Comparison of ENCODE assay signal across 9 cellular contexts in the genomic region with DNA sequence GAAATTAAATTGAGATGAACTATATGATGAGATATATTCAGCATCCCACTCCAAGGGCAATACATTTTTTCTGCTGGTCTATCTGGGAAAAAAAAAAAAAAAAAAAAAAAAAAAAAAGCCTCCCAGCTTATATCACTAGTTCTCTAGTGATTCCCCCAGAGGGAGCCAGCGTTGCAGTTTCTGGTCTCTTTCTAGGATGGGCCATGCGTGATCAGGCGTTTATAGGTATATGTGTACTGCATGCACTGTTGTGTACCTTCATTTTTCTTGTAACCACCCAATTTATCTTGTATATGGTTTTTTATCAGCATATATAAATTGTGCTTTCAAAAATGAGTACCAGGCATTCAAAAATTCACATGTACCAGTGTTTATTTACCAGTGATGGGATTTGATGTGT. TPM values are rescaled to one million over a fixed set of nuclear protein-coding genes. Genes with fewer than 3 reads are reported as not detected.
DNase-seq lines count a peak whose midpoint lies in the region; ATAC-seq, FAIRE-seq and TF ChIP-seq lines count a peak whose summit lies in the region.
"Had no signal": no experiment of that assay in that cellular context is flagged by ENCODE, and none has a peak within 500 bp of the region (broad histone marks: within the 10 kb centered on the region; RNA-seq: fewer than 3 reads in every experiment).

No MANE protein-coding gene starts in this region.

- H3K4me3 ChIP-seq in GM23248 (no peak overlapping the region), NT2/D1 (ENCODE audit: insufficient read length, low read depth) (no peak overlapping the region), foreskin fibroblast (ENCODE audit: low read depth in 1 of 2, low read length in 2 of 2) (no peak overlapping the region), colonic mucosa (no peak overlapping the region)
- H3K4me3 ChIP-seq: skin epidermis had no signal

- H4K20me1 ChIP-seq in GM23248 (ENCODE audit: insufficient read depth): no peaks in the 10 kb centered on the region

- ATAC-seq in GM18520 (IDR thresholded peaks at IDR 0.05; ENCODE audit: unreplicated experiment) (no peak), GM19324 (IDR thresholded peaks at IDR 0.05; ENCODE audit: low FRiP score, unreplicated experiment) (no peak)

- peaks cover 46% of the 10 kb centered on the region for H3K27me3 ChIP-seq in GM23248 (replicated peaks; ENCODE audit: insufficient read depth)
- no peaks in the 10 kb centered on the region for H3K27me3 ChIP-seq in NT2/D1 (ENCODE audit: insufficient read depth, insufficient read length)
- no peaks in the 10 kb centered on the region for H3K27me3 ChIP-seq in colonic mucosa

- H2AFZ ChIP-seq in GM23248: no peak overlapping the region

- FAIRE-seq in D721Med (lab: Jason Lieb, UNC): no peak

- H3K9me2 ChIP-seq in GM23248 (ENCODE audit: insufficient read depth): no peaks in the 10 kb centered on the region

- peak; percentile 35 for DNase-seq in D721Med (ENCODE audit: insufficient read length, low spot score)
- DNase-seq in GM23248: peak; percentile 66
- peak; percentile 43 for DNase-seq in NT2/D1 (ENCODE audit: low read depth, low spot score)
- no peak for DNase-seq in foreskin fibroblast
- no peak for DNase-seq in colonic mucosa
- DNase-seq in activated naive CD4-positive, alpha-beta T cell treated with anti-CD3 and anti-CD28 coated beads, Interleukin-2, amount 50 U/mL, for 16 hours: no peak

- no peak overlapping the region for H3K4me2 ChIP-seq in GM23248 (ENCODE audit: unreplicated experiment)

- 16% methylated on average over 3 of the region's 3 CpGs for WGBS in GM23248 (ENCODE audit: low coverage in 1 of 2, low lambda C conversion rate in 2 of 2, missing lambda C conversion rate in 2 of 2), 2 experiments

- H3K27ac ChIP-seq in GM23248 (no peak overlapping the region), colonic mucosa (no peak overlapping the region)
- H3K27ac ChIP-seq: skin epidermis had no signal

- H3K36me3 ChIP-seq in GM23248 (ENCODE audit: low read depth) (no peaks in the 10 kb centered on the region), NT2/D1 (ENCODE audit: insufficient read depth, insufficient read length, low read length) (no peaks in the 10 kb centered on the region), colonic mucosa (no peaks in the 10 kb centered on the region)

- H3K79me2 ChIP-seq in GM23248 (ENCODE audit: insufficient read depth): no peaks in the 10 kb centered on the region

- no peaks in the 10 kb centered on the region for H3K4me1 ChIP-seq in GM23248 (ENCODE audit: insufficient read depth)
- H3K4me1 ChIP-seq in NT2/D1 (ENCODE audit: insufficient read depth, insufficient read length): no peaks in the 10 kb centered on the region
- no peaks in the 10 kb centered on the region for H3K4me1 ChIP-seq in colonic mucosa

- no peaks in the 10 kb centered on the region for H3K9me3 ChIP-seq in GM23248 (ENCODE audit: low read depth)
- no peaks in the 10 kb centered on the region for H3K9me3 ChIP-seq in NT2/D1 (ENCODE audit: insufficient read depth, low read length)
- no peaks in the 10 kb centered on the region for H3K9me3 ChIP-seq in colonic mucosa

- in situ Hi-C loops in GM23248 (cut with MboI): no loop called here

- TF ChIP-seq CTCF in D721Med (IDR thresholded peaks at IDR 0.05; ENCODE audit: insufficient read depth, missing control alignments) (peak; percentile 33), foreskin fibroblast (IDR thresholded peaks at IDR 0.05; ENCODE audit: low read depth, low read length) (peak; percentile 40), colonic mucosa (IDR thresholded peaks at IDR 0.05) (no peak)

- H3F3A ChIP-seq in GM23248 (ENCODE audit: insufficient read depth): no peaks in the 10 kb centered on the region

- H3K9ac ChIP-seq in GM23248 (no peak overlapping the region), NT2/D1 (ENCODE audit: insufficient read length, low read depth) (no peak overlapping the region), colonic mucosa (ENCODE audit: low read depth in 2 of 2, low read length in 2 of 2) (no peak overlapping the region)

- intact Hi-C loops in colonic mucosa (cut with DNase I): no loop called here

RNA-seq across cellular contexts. Expression of a gene that starts 35.1 kb away (rescaled TPM):
- total RNA-seq in GM23248 (2014; rRNA removed; shearing (Covaris generic)): not detected in 2 replicates
- not detected in 2 replicates for polyA plus RNA-seq in GM23248 (2016; fragmentation: Nextera tagmentation; extraction: Ambion mirVana)
- not detected for total RNA-seq in colonic mucosa

Comparison
In these comparisons a context has a peak if more than half of its experiments do, and no peak if none do; other contexts are left out.
1. DNase-seq: peak in D721Med (single experiment), GM23248 (single experiment) and NT2/D1 (single experiment); none in foreskin fibroblast (0 of 2), colonic mucosa (single experiment) and activated naive CD4-positive, alpha-beta T cell treated with anti-CD3 and anti-CD28 coated beads, Interleukin-2, amount 50 U/mL, for 16 hours (single experiment).